8 cellular contexts compared by ENCODE assay signal in the genomic region with DNA sequence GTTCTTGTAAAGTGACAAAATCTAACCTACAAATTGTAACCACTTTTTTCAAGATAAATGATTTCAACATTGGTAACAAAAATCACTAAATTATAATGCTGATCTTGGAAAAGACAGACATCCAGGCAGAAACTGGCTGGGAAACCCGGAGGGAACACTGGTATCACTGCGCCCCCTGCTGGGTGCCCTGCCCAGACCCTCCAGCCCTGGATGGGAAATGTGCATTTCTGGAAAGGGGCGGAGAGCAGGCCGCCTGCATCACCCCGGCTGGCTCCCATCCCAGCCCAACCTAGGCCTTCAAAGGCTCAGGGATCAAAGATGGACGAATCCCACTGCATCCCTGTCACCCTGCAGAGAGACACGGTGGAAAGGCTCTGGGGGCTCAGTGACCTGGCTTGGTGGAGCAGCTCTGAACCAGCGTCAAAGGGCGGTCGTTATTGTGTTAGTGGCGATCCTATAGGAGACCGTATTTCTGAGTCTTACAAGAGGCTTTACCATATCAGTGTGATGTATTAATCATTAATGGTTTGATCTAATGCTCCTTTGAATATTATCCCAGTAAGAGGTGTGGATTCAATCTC. TPM values are rescaled to one million over a fixed set of nuclear protein-coding genes. Genes with fewer than 3 reads are reported as not detected.
DNase-seq lines count a peak whose midpoint lies in the region; ATAC-seq and TF ChIP-seq lines count a peak whose summit lies in the region.

No MANE protein-coding gene starts in this region.

- H3K27me3 Mint-ChIP-seq in CD4-positive, alpha-beta T cell: no peaks in the 10 kb centered on the region
- H3K27me3 Mint-ChIP-seq in activated T-cell treated with anti-CD3 and anti-CD28 coated beads, Interleukin-2, amount 50 U/mL, for 72 hours (ENCODE audit: low read depth): no peaks in the 10 kb centered on the region
- no peaks in the 10 kb centered on the region for H3K27me3 Mint-ChIP-seq in neural crest cell (ENCODE audit: low read depth)

- no peaks in the 10 kb centered on the region for H4K20me1 ChIP-seq in OCI-LY3 (ENCODE audit: insufficient read depth, low read length)

- no peak overlapping the region for H3K4me3 Mint-ChIP-seq in CD4-positive, alpha-beta T cell
- H3K4me3 Mint-ChIP-seq in activated T-cell treated with anti-CD3 and anti-CD28 coated beads, Interleukin-2, amount 50 U/mL, for 72 hours: no peak overlapping the region
- no peak overlapping the region for H3K4me3 Mint-ChIP-seq in neural crest cell

- no peak overlapping the region for H2AFZ ChIP-seq in OCI-LY3 (ENCODE audit: low read depth, low read length)

- DNase-seq in CD4-positive, alpha-beta T cell: peak in 9 of 10 experiments; percentile 20 to 58 (median 30)
- DNase-seq in HFF-Myc (ENCODE audit: extremely low read depth, low read depth) (peak; percentile 59), fibroblast of the aortic adventitia (ENCODE audit: low read depth) (peak; percentile 86), neural crest cell (ENCODE audit: low read depth, low spot score) (peak; percentile 84), tibial nerve (ENCODE audit: low spot score in 2 of 2) (peak; percentile 75 to 87)
- DNase-seq in activated T-cell treated with anti-CD3 and anti-CD28 coated beads, Interleukin-2, amount 50 U/mL, for 72 hours: peak; percentile 48 to 63

- H3K27me3 ChIP-seq in CD4-positive, alpha-beta T cell (ENCODE audit: control insufficient read depth, insufficient read depth, low read length): no peaks in the 10 kb centered on the region
- no peaks in the 10 kb centered on the region for H3K27me3 ChIP-seq in OCI-LY3 (ENCODE audit: low read depth, low read length)
- H3K27me3 ChIP-seq in tibial nerve: no peaks in the 10 kb centered on the region

- intact Hi-C loops in CD4-positive, alpha-beta T cell (cut with DNase I, micrococcal nuclease): loop anchor here (1.0 kb wide), 2 partner anchors 161 to 226 kb away; no protein-coding TSS in a partner anchor

- H3K4me2 ChIP-seq in OCI-LY3 (ENCODE audit: low read length): no peak overlapping the region

- CTCF ChIA-PET in CD4-positive, alpha-beta T cell (lab: Charles Lee): interaction anchor here (3.0 kb wide), 1 partner anchor 226 kb away, joined by 11 read pairs; no protein-coding TSS in a partner anchor

- H3K9me3 Mint-ChIP-seq in CD4-positive, alpha-beta T cell: no peaks in the 10 kb centered on the region
- H3K9me3 Mint-ChIP-seq in activated T-cell treated with anti-CD3 and anti-CD28 coated beads, Interleukin-2, amount 50 U/mL, for 72 hours: no peaks in the 10 kb centered on the region
- H3K9me3 Mint-ChIP-seq in neural crest cell: peaks cover 5% of the 10 kb centered on the region

- POLR2A ChIA-PET in CD4-positive, alpha-beta T cell (lab: Charles Lee): interaction anchor here (0.9 kb wide), 1 partner anchor 204 kb away, joined by 3 read pairs; a partner anchor contains a TSS

- H3K27ac Mint-ChIP-seq in CD4-positive, alpha-beta T cell: no peak overlapping the region
- no peak overlapping the region for H3K27ac Mint-ChIP-seq in activated T-cell treated with anti-CD3 and anti-CD28 coated beads, Interleukin-2, amount 50 U/mL, for 72 hours
- H3K27ac Mint-ChIP-seq in neural crest cell (ENCODE audit: unreplicated experiment): no peak overlapping the region

- peaks cover 18% of the 10 kb centered on the region for H3K36me3 ChIP-seq in OCI-LY3 (replicated peaks; ENCODE audit: low read depth, low read length)
- H3K36me3 ChIP-seq in tibial nerve: peaks cover 0 to 77% (median 9%) of the 10 kb centered on the region in 3 donors

- H3K9me3 ChIP-seq in CD4-positive, alpha-beta T cell (ENCODE audit: control insufficient read depth, low read length): no peaks in the 10 kb centered on the region
- H3K9me3 ChIP-seq in OCI-LY3 (ENCODE audit: insufficient read depth, low read length): no peaks in the 10 kb centered on the region
- no peaks in the 10 kb centered on the region for H3K9me3 ChIP-seq in tibial nerve

- H3K36me3 Mint-ChIP-seq in CD4-positive, alpha-beta T cell (ENCODE audit: low read depth): peaks cover 57% of the 10 kb centered on the region
- H3K36me3 Mint-ChIP-seq in activated T-cell treated with anti-CD3 and anti-CD28 coated beads, Interleukin-2, amount 50 U/mL, for 72 hours (ENCODE audit: insufficient read depth in 2 of 2): peaks cover 0 to 2% of the 10 kb centered on the region in 2 donors
- peaks cover 18% of the 10 kb centered on the region for H3K36me3 Mint-ChIP-seq in neural crest cell (ENCODE audit: low read depth)

- ATAC-seq in CD4-positive, alpha-beta T cell (ENCODE audit: poor library complexity): peak; percentile 46
- peak in 1 of 2 donors; percentile 42 for ATAC-seq in activated T-cell treated with anti-CD3 and anti-CD28 coated beads, Interleukin-2, amount 50 U/mL, for 72 hours (replicated peaks in 1 of 2)
- no peak for ATAC-seq in GM19351 (IDR thresholded peaks at IDR 0.05; ENCODE audit: unreplicated experiment)

- no peak for TF ChIP-seq POLR2A in tibial nerve (IDR thresholded peaks at IDR 0.05)

- H3K4me3 ChIP-seq in HFF-Myc (replicated peaks; ENCODE audit: low read depth, low read length) (no peak overlapping the region), OCI-LY3 (ENCODE audit: low read length) (no peak overlapping the region), fibroblast of the aortic adventitia (ENCODE audit: low read depth, low read length) (no peak overlapping the region), tibial nerve (no peak overlapping the region)

- TF ChIP-seq CTCF in CD4-positive, alpha-beta T cell (IDR thresholded peaks at IDR 0.05): peak; percentile 85
- TF ChIP-seq CTCF in HFF-Myc (IDR thresholded peaks at IDR 0.05; ENCODE audit: low read depth, low read length, missing control alignments): peak; percentile 95
- peak; percentile 96 for TF ChIP-seq CTCF in OCI-LY3 (IDR thresholded peaks at IDR 0.05; ENCODE audit: low read depth, low read length)
- peak; percentile 91 for TF ChIP-seq CTCF in fibroblast of the aortic adventitia (IDR thresholded peaks at IDR 0.05; ENCODE audit: insufficient read depth, low read length)
- TF ChIP-seq CTCF in neural crest cell (conservative IDR thresholded peaks at IDR 0.05): peak; percentile 97
- TF ChIP-seq CTCF in tibial nerve (IDR thresholded peaks at IDR 0.05): peak; percentile 78 to 92 (median 86)

- WGBS in tibial nerve, 2 donors: 46% methylated on average over 12 of the region's 12 CpGs

- no peak overlapping the region for H3K9ac ChIP-seq in OCI-LY3 (ENCODE audit: low read length)

- no peaks in the 10 kb centered on the region for H3K79me2 ChIP-seq in OCI-LY3 (ENCODE audit: low read length)

- H3K4me1 ChIP-seq in OCI-LY3 (ENCODE audit: low read length) (no peaks in the 10 kb centered on the region), tibial nerve (peaks cover 0 to 26% (median 5%) of the 10 kb centered on the region in 4 donors)

- no peak overlapping the region for H3K27ac ChIP-seq in CD4-positive, alpha-beta T cell (ENCODE audit: low read depth, low read length)
- H3K27ac ChIP-seq in OCI-LY3 (ENCODE audit: low read length) (no peak overlapping the region), tibial nerve (peak overlapping the region in 1 of 4 donors; percentile 70)

- H3K4me1 Mint-ChIP-seq in CD4-positive, alpha-beta T cell (ENCODE audit: low read depth): no peaks in the 10 kb centered on the region
- no peaks in the 10 kb centered on the region for H3K4me1 Mint-ChIP-seq in activated T-cell treated with anti-CD3 and anti-CD28 coated beads, Interleukin-2, amount 50 U/mL, for 72 hours (ENCODE audit: low read depth)
- H3K4me1 Mint-ChIP-seq in neural crest cell: peaks cover 4% of the 10 kb centered on the region

- peak in 1 of 2 donors; percentile 46 for TF ChIP-seq EP300 in tibial nerve (IDR thresholded peaks at IDR 0.05)

RNA-seq across cellular contexts. Expression of a gene that starts 37.3 kb away (rescaled TPM):
- total RNA-seq in CD4-positive, alpha-beta T cell: 1 to 10 TPM; 4.9 to 6.1 TPM
- 10 to 100 TPM; 22.2 to 31.2 TPM for total RNA-seq in activated T-cell treated with anti-CD3 and anti-CD28 coated beads, Interleukin-2, amount 50 U/mL, for 72 hours
- 22.3 and 26.9 TPM in 2 replicates for total RNA-seq in fibroblast of the aortic adventitia (ENCODE audit: low replicate concordance)
- 16.6 and 24.6 TPM in 2 replicates for total RNA-seq in neural crest cell
- 10 to 100 TPM; 17.3 to 36.0 (median 24.5) TPM for total RNA-seq in tibial nerve

RNA-seq across cellular contexts. Expression of a gene that starts 37.3 kb away (rescaled TPM):
- total RNA-seq in CD4-positive, alpha-beta T cell: 10 to 100 TPM; 25.6 to 29.2 TPM
- 10 to 100 TPM; 26.7 TPM for total RNA-seq in activated T-cell treated with anti-CD3 and anti-CD28 coated beads, Interleukin-2, amount 50 U/mL, for 72 hours
- total RNA-seq in fibroblast of the aortic adventitia (ENCODE audit: low replicate concordance) (10.8 and 18.9 TPM in 2 replicates), neural crest cell (20.1 and 24.7 TPM in 2 replicates), tibial nerve (10 to 100 TPM; 24.5 to 71.4 (median 52.9) TPM)

Comparison
In these comparisons a context has a peak if more than half of its experiments do, and no peak if none do; other contexts are left out.
1. DNase-seq: peak in every context shown above with its lines; median percentile 86 in fibroblast of the aortic adventitia; 84 in neural crest cell; 81 in tibial nerve; 59 in HFF-Myc; 56 in activated T-cell treated with anti-CD3 and anti-CD28 coated beads, Interleukin-2, amount 50 U/mL, for 72 hours; 30 in CD4-positive, alpha-beta T cell.